1 cellular context compared by ENCODE assay signal in genomic region chr16:71421911-71422310, GRCh38.
TF ChIP-seq lines count a peak whose summit lies in the region.

No MANE protein-coding gene starts in this region.

TF ChIP-seq in endothelial cell of umbilical vein, 7 proteins besides CTCF, POLR2A, EP300 and RAD21 (continued from another document):
- TF ChIP-seq POLR2AphosphoS5 (IDR thresholded peaks at IDR 0.05; ENCODE audit: insufficient read depth, low read depth, low read length) (no peak), JUN (IDR thresholded peaks at IDR 0.05; ENCODE audit: borderline replicate concordance, insufficient read depth, insufficient read length, low read depth) (no peak), MAX (IDR thresholded peaks at IDR 0.05; ENCODE audit: insufficient read depth, insufficient read length) (no peak), FOS (IDR thresholded peaks at IDR 0.05; ENCODE audit: borderline replicate concordance, insufficient read depth, low read length) (no peak), EZH2 (IDR thresholded peaks at IDR 0.05; ENCODE audit: borderline replicate concordance, low read depth, low read length, severe bottlenecking) (no peak), GATA2 (IDR thresholded peaks at IDR 0.05; ENCODE audit: insufficient read depth, insufficient read length, low read depth, low read length) (no peak)
